Comparison of ENCODE assay signal across 1 cellular context in genomic region chr9:2015581-2016410, GRCh38.
A peak's percentile ranks its signal among the peaks of the same experiment; 100 is the strongest.
TF ChIP-seq lines count a peak whose summit lies in the region.

No MANE protein-coding gene starts in this region.

TF ChIP-seq in HEK293, 187 proteins besides CTCF, POLR2A, EP300 and RAD21 (continued from another document):
- TF ChIP-seq PRDM2 (tag by site-specific recombination; IDR thresholded peaks at IDR 0.05; ENCODE audit: borderline replicate concordance) (no peak), ZNF664 (tag by site-specific recombination; IDR thresholded peaks at IDR 0.05) (no peak), ZBTB17 (tag by site-specific recombination; IDR thresholded peaks at IDR 0.05) (no peak), ZNF621 (tag by site-specific recombination; IDR thresholded peaks at IDR 0.05) (no peak), RBAK (tag by site-specific recombination; IDR thresholded peaks at IDR 0.05) (no peak), ZNF501 (tag by site-specific recombination; IDR thresholded peaks at IDR 0.05) (no peak; the same call in 1 of the 2 replicates), ZNF777 (tag by site-specific recombination; IDR thresholded peaks at IDR 0.05; ENCODE audit: borderline replicate concordance) (no peak), GFI1B (tag by site-specific recombination; IDR thresholded peaks at IDR 0.05) (no peak), KLF10 (tag by site-specific recombination; IDR thresholded peaks at IDR 0.05) (no peak), ZNF658 (tag by site-specific recombination; IDR thresholded peaks at IDR 0.05) (no peak), OSR2 (tag by site-specific recombination; IDR thresholded peaks at IDR 0.05) (0 out of 2 replicates have a peak, but pooled peaks have one; percentile 9), EGR2 (tag by site-specific recombination; IDR thresholded peaks at IDR 0.05; ENCODE audit: low read depth) (no peak), TSHZ1 (tag by site-specific recombination; IDR thresholded peaks at IDR 0.05; ENCODE audit: borderline replicate concordance) (no peak), HIC1 (tag by site-specific recombination; IDR thresholded peaks at IDR 0.05) (no peak)
